In the genomic region with DNA sequence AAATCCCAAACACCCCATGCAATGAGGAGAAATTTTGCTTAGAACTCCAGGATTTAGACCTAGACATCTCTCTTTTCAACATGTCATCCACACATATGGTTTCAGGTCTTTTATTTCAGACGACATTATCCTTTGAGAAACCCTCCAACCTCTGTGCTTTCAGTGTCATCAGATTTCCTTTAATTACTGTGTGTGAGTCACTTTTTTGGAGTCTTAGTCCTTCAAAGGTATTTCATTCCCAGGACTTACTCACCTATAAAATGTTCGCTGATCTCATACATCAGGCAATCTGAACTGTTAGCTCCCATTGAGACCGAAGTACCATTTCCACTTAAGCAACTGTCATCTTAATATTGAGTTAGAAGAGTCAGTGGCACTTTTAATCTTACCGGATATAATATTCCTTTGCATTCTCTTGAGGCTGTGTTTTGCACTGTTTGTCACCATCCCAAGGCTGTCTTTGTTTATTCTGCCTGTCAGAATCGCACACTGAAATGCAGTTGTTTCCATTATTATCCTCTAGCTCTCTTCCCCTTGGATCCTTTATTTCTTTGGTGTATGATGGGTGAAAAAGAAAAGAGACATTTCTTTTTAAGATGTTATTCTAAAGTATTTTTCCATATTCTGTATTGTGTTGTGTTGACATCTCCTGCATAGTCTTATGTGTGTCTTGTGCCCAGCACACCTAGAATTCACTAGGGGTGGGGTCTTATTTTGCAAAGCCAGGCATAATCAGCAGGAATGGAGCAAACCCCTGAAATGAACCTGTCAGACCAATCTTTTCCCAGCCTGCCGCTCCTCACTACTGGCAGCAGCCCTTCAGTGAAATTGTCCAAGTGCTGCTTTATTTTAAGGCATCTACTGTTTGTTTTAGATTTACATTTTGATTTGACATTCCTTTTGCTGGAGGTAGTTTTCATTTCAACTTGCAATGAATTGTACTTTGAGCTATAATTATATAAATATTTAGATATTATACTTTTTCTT, we compare ENCODE assay signal across 10 cellular contexts.
DNase-seq lines count a peak whose midpoint lies in the region; ATAC-seq and TF ChIP-seq lines count a peak whose summit lies in the region.
"Had no signal": no experiment of that assay in that cellular context is flagged by ENCODE, and none has a peak within 500 bp of the region (broad histone marks: within the 10 kb centered on the region; RNA-seq: fewer than 3 reads in every experiment).

No MANE protein-coding gene starts in this region.

- peak overlapping the region; percentile 70 for H3K27ac Mint-ChIP-seq in HFFc6
- 0 out of 2 replicates have a peak overlapping the region, but pooled peaks have one; percentile 19 for H3K27ac Mint-ChIP-seq in WTC11
- H3K27ac Mint-ChIP-seq in stimulated activated naive CD8-positive, alpha-beta T cell treated with anti-CD3 and anti-CD28 coated beads, Interleukin-15, amount 100 ng/mL, for 72 hours = no peak overlapping the region

- POLR2A ChIA-PET in WTC11 (lab: Charles Lee) = no interaction called here

- CTCF ChIA-PET in WTC11 (lab: Charles Lee) = no interaction called here

- no peak for ATAC-seq in WTC11
- ATAC-seq in stimulated activated naive CD8-positive, alpha-beta T cell treated with anti-CD3 and anti-CD28 coated beads, Interleukin-15, amount 100 ng/mL, for 72 hours = no peak

- peaks cover 47% of the 10 kb centered on the region for H3K4me1 Mint-ChIP-seq in HFFc6 (ENCODE audit: low read depth)
- H3K4me1 Mint-ChIP-seq in WTC11 = no peaks in the 10 kb centered on the region
- no peaks in the 10 kb centered on the region for H3K4me1 Mint-ChIP-seq in stimulated activated naive CD8-positive, alpha-beta T cell treated with anti-CD3 and anti-CD28 coated beads, Interleukin-15, amount 100 ng/mL, for 72 hours

- H3K27me3 Mint-ChIP-seq in HFFc6 (ENCODE audit: insufficient read depth) (peaks cover 2% of the 10 kb centered on the region; the same call in 1 of the 2 replicates), WTC11 (ENCODE audit: low read depth) (no peaks in the 10 kb centered on the region)
- H3K27me3 Mint-ChIP-seq in stimulated activated naive CD8-positive, alpha-beta T cell treated with anti-CD3 and anti-CD28 coated beads, Interleukin-15, amount 100 ng/mL, for 72 hours = no peaks in the 10 kb centered on the region

- H3K9me3 Mint-ChIP-seq in HFFc6 (no peaks in the 10 kb centered on the region), WTC11 (peaks cover 9% of the 10 kb centered on the region)
- H3K9me3 Mint-ChIP-seq in stimulated activated naive CD8-positive, alpha-beta T cell treated with anti-CD3 and anti-CD28 coated beads, Interleukin-15, amount 100 ng/mL, for 72 hours = no peaks in the 10 kb centered on the region

- DNase-seq in A172 (ENCODE audit: low spot score) (peak; percentile 89), HFFc6 (peak; percentile 67), WTC11 (ENCODE audit: low spot score) (no peak), iris pigment epithelial cell (ENCODE audit: low read depth) (peak; percentile 62), NOMO-1 treated with dmso at 0.1 percent for 144 hours (lab: John Stamatoyannopoulos, UW; ENCODE audit: unreplicated experiment) (no peak), germinal center (ENCODE audit: low spot score) (no peak), MV-4-11 (lab: John Stamatoyannopoulos, UW) (no peak)
- DNase-seq in stimulated activated naive CD8-positive, alpha-beta T cell treated with anti-CD3 and anti-CD28 coated beads, Interleukin-15, amount 100 ng/mL, for 72 hours = no peak
- DNase-seq: sigmoid colon, T1000 had no signal

- H3K4me3 Mint-ChIP-seq in HFFc6 (peak overlapping the region; percentile 79), WTC11 (no peak overlapping the region)
- no peak overlapping the region for H3K4me3 Mint-ChIP-seq in stimulated activated naive CD8-positive, alpha-beta T cell treated with anti-CD3 and anti-CD28 coated beads, Interleukin-15, amount 100 ng/mL, for 72 hours

- H3K36me3 Mint-ChIP-seq in HFFc6 (ENCODE audit: low read depth) (peaks cover 16% of the 10 kb centered on the region; the same call in 1 of the 2 replicates), WTC11 (peaks cover 10% of the 10 kb centered on the region)

- TF ChIP-seq CTCF in HFFc6 (IDR thresholded peaks at IDR 0.05) (no peak), WTC11 (IDR thresholded peaks at IDR 0.05) (no peak)

TF ChIP-seq in WTC11, 78 proteins besides CTCF, POLR2A, EP300 and RAD21:
- TF ChIP-seq, protein P1, sequence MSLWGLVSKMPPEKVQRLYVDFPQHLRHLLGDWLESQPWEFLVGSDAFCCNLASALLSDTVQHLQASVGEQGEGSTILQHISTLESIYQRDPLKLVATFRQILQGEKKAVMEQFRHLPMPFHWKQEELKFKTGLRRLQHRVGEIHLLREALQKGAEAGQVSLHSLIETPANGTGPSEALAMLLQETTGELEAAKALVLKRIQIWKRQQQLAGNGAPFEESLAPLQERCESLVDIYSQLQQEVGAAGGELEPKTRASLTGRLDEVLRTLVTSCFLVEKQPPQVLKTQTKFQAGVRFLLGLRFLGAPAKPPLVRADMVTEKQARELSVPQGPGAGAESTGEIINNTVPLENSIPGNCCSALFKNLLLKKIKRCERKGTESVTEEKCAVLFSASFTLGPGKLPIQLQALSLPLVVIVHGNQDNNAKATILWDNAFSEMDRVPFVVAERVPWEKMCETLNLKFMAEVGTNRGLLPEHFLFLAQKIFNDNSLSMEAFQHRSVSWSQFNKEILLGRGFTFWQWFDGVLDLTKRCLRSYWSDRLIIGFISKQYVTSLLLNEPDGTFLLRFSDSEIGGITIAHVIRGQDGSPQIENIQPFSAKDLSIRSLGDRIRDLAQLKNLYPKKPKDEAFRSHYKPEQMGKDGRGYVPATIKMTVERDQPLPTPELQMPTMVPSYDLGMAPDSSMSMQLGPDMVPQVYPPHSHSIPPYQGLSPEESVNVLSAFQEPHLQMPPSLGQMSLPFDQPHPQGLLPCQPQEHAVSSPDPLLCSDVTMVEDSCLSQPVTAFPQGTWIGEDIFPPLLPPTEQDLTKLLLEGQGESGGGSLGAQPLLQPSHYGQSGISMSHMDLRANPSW (CRISPR knock-in tag; conservative IDR thresholded peaks at IDR 0.05; ENCODE audit: low read depth) = no peak
- no peak for TF ChIP-seq ZNF138 (CRISPR knock-in tag; conservative IDR thresholded peaks at IDR 0.05)
- TF ChIP-seq, protein P2, sequence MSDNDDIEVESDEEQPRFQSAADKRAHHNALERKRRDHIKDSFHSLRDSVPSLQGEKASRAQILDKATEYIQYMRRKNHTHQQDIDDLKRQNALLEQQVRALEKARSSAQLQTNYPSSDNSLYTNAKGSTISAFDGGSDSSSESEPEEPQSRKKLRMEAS (CRISPR knock-in tag; IDR thresholded peaks at IDR 0.05) = no peak
- TF ChIP-seq NR2C2 (CRISPR knock-in tag; IDR thresholded peaks at IDR 0.05) = no peak
- TF ChIP-seq NR3C1 (CRISPR knock-in tag; conservative IDR thresholded peaks at IDR 0.05; ENCODE audit: low read depth) = no peak
- TF ChIP-seq GABPB1 (CRISPR knock-in tag; IDR thresholded peaks at IDR 0.05) = no peak
- TF ChIP-seq, protein P3, sequence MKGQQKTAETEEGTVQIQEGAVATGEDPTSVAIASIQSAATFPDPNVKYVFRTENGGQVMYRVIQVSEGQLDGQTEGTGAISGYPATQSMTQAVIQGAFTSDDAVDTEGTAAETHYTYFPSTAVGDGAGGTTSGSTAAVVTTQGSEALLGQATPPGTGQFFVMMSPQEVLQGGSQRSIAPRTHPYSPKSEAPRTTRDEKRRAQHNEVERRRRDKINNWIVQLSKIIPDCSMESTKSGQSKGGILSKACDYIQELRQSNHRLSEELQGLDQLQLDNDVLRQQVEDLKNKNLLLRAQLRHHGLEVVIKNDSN (CRISPR knock-in tag; IDR thresholded peaks at IDR 0.05) = no peak
- TF ChIP-seq ZNF671 (CRISPR knock-in tag; IDR thresholded peaks at IDR 0.05) = no peak
- TF ChIP-seq SOX15 (CRISPR knock-in tag; IDR thresholded peaks at IDR 0.05) = no peak
TF ChIP-seq in WTC11: peak in this region for 0.

Comparison
In these comparisons a context has a peak if more than half of its experiments do, and no peak if none do; other contexts are left out.
1. DNase-seq: peak in A172 (single experiment), HFFc6 (single experiment) and iris pigment epithelial cell (single experiment); none in WTC11 (single experiment), NOMO-1 treated with dmso at 0.1 percent for 144 hours (single experiment), germinal center (single experiment), stimulated activated naive CD8-positive, alpha-beta T cell treated with anti-CD3 and anti-CD28 coated beads, Interleukin-15, amount 100 ng/mL, for 72 hours (0 of 2) and MV-4-11 (single experiment).
2. H3K27ac Mint-ChIP-seq: peak in HFFc6 (single experiment) and WTC11 (single experiment); none in stimulated activated naive CD8-positive, alpha-beta T cell treated with anti-CD3 and anti-CD28 coated beads, Interleukin-15, amount 100 ng/mL, for 72 hours (0 of 2).